21 cellular contexts compared by ENCODE assay signal in the genomic region with DNA sequence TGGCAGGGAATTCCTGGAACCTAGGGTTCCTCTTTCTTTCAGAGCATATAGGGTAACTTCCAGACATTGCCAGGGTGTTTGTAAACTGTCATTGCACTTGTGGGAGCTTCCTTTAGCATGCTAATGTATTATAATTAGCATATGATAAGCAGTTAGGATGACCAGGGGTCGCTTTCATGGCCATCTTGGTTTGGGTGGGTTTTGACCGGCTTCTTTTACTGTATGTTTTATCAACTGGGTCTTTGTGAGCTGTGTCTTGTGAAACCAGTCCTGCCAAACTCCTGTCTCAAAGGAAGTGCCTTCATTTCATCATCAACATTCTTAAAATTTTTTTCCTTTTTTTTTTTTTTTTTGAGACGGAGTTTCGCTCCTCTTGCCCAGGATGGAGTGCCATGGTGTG. TPM values are rescaled to one million over a fixed set of nuclear protein-coding genes. Genes with fewer than 3 reads are reported as not detected.
DNase-seq lines count a peak whose midpoint lies in the region; ATAC-seq, FAIRE-seq and TF ChIP-seq lines count a peak whose summit lies in the region.
"Had no signal": no experiment of that assay in that cellular context is flagged by ENCODE, and none has a peak within 500 bp of the region (broad histone marks: within the 10 kb centered on the region; RNA-seq: fewer than 3 reads in every experiment).

No MANE protein-coding gene starts in this region.

- WGBS in H1 (ENCODE audit: extremely low coverage in 1 of 2, insufficient coverage in 1 of 2, insufficient read length in 1 of 2, insufficient replicate concordance in 2 of 2, low coverage in 1 of 2, low lambda C conversion rate in 2 of 2, missing lambda C conversion rate in 1 of 2), 2 experiments: 54% methylated on average over 2 of the region's 4 CpGs; no CpG with 5 or more reads in 1 of the 2 experiments

- no peak overlapping the region for H2BK5ac ChIP-seq in H1 (ENCODE audit: low read depth, low read length)

- H3K27ac ChIP-seq in H1 (ENCODE audit: low read depth, low read length): no peak overlapping the region
- no peak overlapping the region for H3K27ac ChIP-seq in osteoblast (ENCODE audit: low read depth, low read length)

- DNase-seq in GM03348 (ENCODE audit: low spot score) (peak; percentile 41), NCI-H226 (peak; percentile 13), H1 (ENCODE audit: low read depth in 1 of 2, low spot score in 2 of 2) (no peak), osteoblast (ENCODE audit: insufficient read length, low spot score, missing footprints) (no peak), NCI-H1417 (lab: John Stamatoyannopoulos, UW) (no peak)
- no peak for DNase-seq in activated naive CD8-positive, alpha-beta T cell treated with anti-CD3 and anti-CD28 coated beads, Interleukin-2, amount 50 U/mL, for 24 hours
- DNase-seq: activated CD4-positive, alpha-beta T cell treated with anti-CD3 and anti-CD28 coated beads, Interleukin-2, amount 10 ng/mL, durations not matched to agents 24 days and 14 days; activated naive CD4-positive, alpha-beta T cell treated with Interleukin-2 at 50 U/mL for 16 hours; activated T-cell treated with anti-CD3 and anti-CD28 coated beads for 4 hours; BE2C; hypothalamus; KG1; NK-92 treated with Interleukin-12 subunit alpha and Interleukin-12 subunit beta, amount 100 ng/mL, for 24 hours; stimulated activated CD4-positive, alpha-beta T cell treated with anti-CD3 and anti-CD28 coated beads, Interleukin-2, amount 100 ng/mL, for 24 hours; substantia nigra; T-helper 9 cell had no signal

- no peaks in the 10 kb centered on the region for H3K9me3 Mint-ChIP-seq in activated naive CD8-positive, alpha-beta T cell treated with anti-CD3 and anti-CD28 coated beads, Interleukin-2, amount 50 U/mL, for 24 hours
- H3K9me3 Mint-ChIP-seq: activated CD4-positive, alpha-beta T cell treated with anti-CD3 and anti-CD28 coated beads, Interleukin-2, amount 10 ng/mL, durations not matched to agents 24 days and 14 days had no signal

- no peak overlapping the region for H3K14ac ChIP-seq in H1 (ENCODE audit: insufficient read length)

- no peaks in the 10 kb centered on the region for H3K27me3 Mint-ChIP-seq in activated naive CD8-positive, alpha-beta T cell treated with anti-CD3 and anti-CD28 coated beads, Interleukin-2, amount 50 U/mL, for 24 hours

- no peak overlapping the region for H3K23ac ChIP-seq in H1 (ENCODE audit: insufficient read length)

- TF ChIP-seq POLR2A in H1 (IDR thresholded peaks at IDR 0.05; ENCODE audit: control extremely low read depth in 1 of 2, low read depth in 2 of 2, low read length in 2 of 2): no peak

- no peak overlapping the region for H3K18ac ChIP-seq in H1 (ENCODE audit: extremely low read depth, low read length)

- H3K27me3 ChIP-seq in H1 (replicated peaks in 1 of 4; ENCODE audit: control insufficient read depth in 3 of 4, extremely low read depth in 1 of 4, insufficient read depth in 3 of 4, low read length in 3 of 4) (no peaks in the 10 kb centered on the region), osteoblast (ENCODE audit: insufficient read depth, low read length) (no peaks in the 10 kb centered on the region)
- H3K27me3 ChIP-seq: BE2C had no signal

- no peak overlapping the region for H2AK5ac ChIP-seq in H1 (ENCODE audit: low read depth, low read length)

- H2BK12ac ChIP-seq in H1 (ENCODE audit: low read depth, low read length): no peak overlapping the region; the same call in 1 of the 2 replicates

- TF ChIP-seq EP300 in H1 (IDR thresholded peaks at IDR 0.05; ENCODE audit: borderline replicate concordance in 1 of 2, low read depth in 2 of 2, low read length in 2 of 2): no peak

- H4K20me1 ChIP-seq in H1 (replicated peaks in 1 of 2; ENCODE audit: control insufficient read depth in 1 of 2, insufficient read depth in 2 of 2, low read length in 2 of 2) (no peaks in the 10 kb centered on the region), osteoblast (ENCODE audit: insufficient read depth, low read length) (no peaks in the 10 kb centered on the region)

- no peak overlapping the region for H4K8ac ChIP-seq in H1 (ENCODE audit: extremely low read depth, insufficient read depth, low read length)

- H3K36me3 Mint-ChIP-seq in activated naive CD8-positive, alpha-beta T cell treated with anti-CD3 and anti-CD28 coated beads, Interleukin-2, amount 50 U/mL, for 24 hours (ENCODE audit: low read depth): no peaks in the 10 kb centered on the region

- TF ChIP-seq RAD21 in H1 (IDR thresholded peaks at IDR 0.05 in 1 of 2, conservative IDR thresholded peaks at IDR 0.05 in 1 of 2; ENCODE audit: low read depth in 2 of 2, low read length in 2 of 2): no peak

- no peaks in the 10 kb centered on the region for H3K79me2 ChIP-seq in H1 (ENCODE audit: control insufficient read depth in 1 of 2, insufficient read depth in 2 of 2, low read length in 2 of 2)
- no peaks in the 10 kb centered on the region for H3K79me2 ChIP-seq in osteoblast (ENCODE audit: insufficient read depth, low read length)

- no peak overlapping the region for H2AFZ ChIP-seq in H1 (ENCODE audit: low read length)
- peak overlapping the region; percentile 58 for H2AFZ ChIP-seq in osteoblast (ENCODE audit: low read length)

- POLR2A ChIA-PET in H1 (lab: Charles Lee; ENCODE audit: partially characterized antibody): interaction anchor here (0.7 to 1.8 kb wide), 4 partner anchors 9 to 367 kb away, joined by 3 to 8 read pairs (median 5); no protein-coding TSS in a partner anchor

- no peak overlapping the region for H4K5ac ChIP-seq in H1 (ENCODE audit: insufficient read length, low read depth, low read length)

- 0 out of 4 replicates have a peak overlapping the region, but pooled peaks have one; percentile 26 to 28 for H3K4me2 ChIP-seq in H1 (ENCODE audit: insufficient read depth in 1 of 2, low read depth in 2 of 2, low read length in 2 of 2)
- peak overlapping the region; percentile 58 for H3K4me2 ChIP-seq in osteoblast (ENCODE audit: insufficient read depth, low read length)

- H3K36me3 ChIP-seq in H1 (ENCODE audit: control insufficient read depth in 2 of 4, insufficient read depth in 4 of 4, low read length in 3 of 4) (no peaks in the 10 kb centered on the region), osteoblast (ENCODE audit: insufficient read depth, low read length) (no peaks in the 10 kb centered on the region)
- H3K36me3 ChIP-seq: BE2C had no signal

- H3K4me1 ChIP-seq in H1 (replicated peaks in 1 of 4; ENCODE audit: control insufficient read depth in 3 of 4, insufficient read depth in 4 of 4, low read length in 3 of 4) (peaks cover 2 to 5% (median 3%) of the 10 kb centered on the region in 4 experiments; a peak in 4 of 7 replicates), osteoblast (ENCODE audit: insufficient read depth, low read length) (peaks cover 16% of the 10 kb centered on the region)
- H3K4me1 ChIP-seq: BE2C had no signal

- H3K4me3 ChIP-seq in H1 (ENCODE audit: extremely low read depth in 1 of 4, insufficient read depth in 2 of 4, low read depth in 3 of 4, low read length in 4 of 4) (no peak overlapping the region), osteoblast (ENCODE audit: insufficient read depth, low read length) (no peak overlapping the region)

- no peak overlapping the region for H3K4ac ChIP-seq in H1 (replicated peaks; ENCODE audit: insufficient read length, low read depth, low read length)

- TF ChIP-seq CTCF in H1 (IDR thresholded peaks at IDR 0.05; ENCODE audit: control extremely low read depth in 1 of 3, insufficient read depth in 1 of 3, low read depth in 1 of 3, low read length in 3 of 3) (no peak), osteoblast (IDR thresholded peaks at IDR 0.05; ENCODE audit: extremely low read depth, low read depth, low read length) (no peak)

- no peaks in the 10 kb centered on the region for H3K4me1 Mint-ChIP-seq in activated naive CD8-positive, alpha-beta T cell treated with anti-CD3 and anti-CD28 coated beads, Interleukin-2, amount 50 U/mL, for 24 hours

- no peak overlapping the region for H3K9ac ChIP-seq in H1 (replicated peaks in 1 of 4; ENCODE audit: extremely low read depth in 1 of 4, low read depth in 3 of 4, low read length in 3 of 4)

- H3K4me3 Mint-ChIP-seq in activated naive CD8-positive, alpha-beta T cell treated with anti-CD3 and anti-CD28 coated beads, Interleukin-2, amount 50 U/mL, for 24 hours: no peak overlapping the region
- H3K4me3 Mint-ChIP-seq: activated CD4-positive, alpha-beta T cell treated with anti-CD3 and anti-CD28 coated beads, Interleukin-2, amount 10 ng/mL, durations not matched to agents 24 days and 14 days had no signal

- CTCF ChIA-PET in H1 (lab: Charles Lee; ENCODE audit: partially characterized antibody): interaction anchor here (0.7 to 10.0 kb wide), 4 partner anchors 9 to 153 kb away, joined by 3 to 120 read pairs (median 4); no protein-coding TSS in a partner anchor

- no peak for ATAC-seq in GM19324 (IDR thresholded peaks at IDR 0.05; ENCODE audit: low FRiP score, unreplicated experiment)
- no peak for ATAC-seq in activated naive CD8-positive, alpha-beta T cell treated with anti-CD3 and anti-CD28 coated beads, Interleukin-2, amount 50 U/mL, for 24 hours
- ATAC-seq: Right ventricle myocardium inferior, sciatic nerve had no signal

- no peaks in the 10 kb centered on the region for H3K23me2 ChIP-seq in H1 (ENCODE audit: low read depth, low read length)

- H2BK20ac ChIP-seq in H1 (ENCODE audit: low read length): no peak overlapping the region

- H3K27ac Mint-ChIP-seq in activated naive CD8-positive, alpha-beta T cell treated with anti-CD3 and anti-CD28 coated beads, Interleukin-2, amount 50 U/mL, for 24 hours: no peak overlapping the region
- H3K27ac Mint-ChIP-seq: activated CD4-positive, alpha-beta T cell treated with anti-CD3 and anti-CD28 coated beads, Interleukin-2, amount 10 ng/mL, durations not matched to agents 24 days and 14 days had no signal

- no peak overlapping the region for H2BK120ac ChIP-seq in H1 (replicated peaks; ENCODE audit: low read depth, low read length)

- FAIRE-seq in H1 (lab: Jason Lieb, UNC): peak; percentile 39
- FAIRE-seq: bronchial epithelial cell, D721Med had no signal

- H3K56ac ChIP-seq in H1 (replicated peaks; ENCODE audit: insufficient read length, low read depth, low read length): no peak overlapping the region

- H3K79me1 ChIP-seq in H1 (ENCODE audit: low read depth, low read length): no peaks in the 10 kb centered on the region

- H3K9me3 ChIP-seq in H1 (ENCODE audit: insufficient read depth in 2 of 2, low read depth in 1 of 2, low read length in 1 of 2) (no peaks in the 10 kb centered on the region), osteoblast (ENCODE audit: low read depth, low read length) (no peaks in the 10 kb centered on the region)
- H3K9me3 ChIP-seq: BE2C had no signal

- no peak overlapping the region for H4K91ac ChIP-seq in H1 (replicated peaks; ENCODE audit: insufficient read length, low read length)

- no peak overlapping the region for H2BK15ac ChIP-seq in H1 (ENCODE audit: low read length)

RNA-seq across cellular contexts. Expression of gene MELK, which starts 11.9 kb away (rescaled TPM):
- 53.1 and 53.6 TPM in 2 replicates for total RNA-seq in H1 (2021; fragmentation: NEBNext Ultra II Directional; extraction: Animal tissue kit (Norgen Biotek cat#: 25700))
- 12.0 and 26.2 TPM in 2 replicates for polyA plus RNA-seq in H1 (2011; rRNA removed)
- 31.5 TPM for polyA plus RNA-seq in H1 (2011; cell fraction: cytosol; rRNA removed)
- polyA plus RNA-seq in H1 (2011; cell fraction: nucleus; rRNA removed): 11.8 TPM
- 28.4 to 44.4 TPM (median 35.7 TPM) in 4 replicates for polyA plus RNA-seq in H1 (2012, experiment 1 of 2)
- 6.6 TPM for polyA plus RNA-seq in H1 (2012, experiment 2 of 2)
- polyA plus RNA-seq in H1 (2013, experiment 1 of 2): 32.1 TPM
- 32.3 TPM for polyA plus RNA-seq in H1 (2013, experiment 2 of 2)
- 25.8 and 40.1 TPM in 2 replicates for polyA minus RNA-seq in H1 (2011; rRNA and poly(A)+ RNA removed)
- 38.9 TPM for polyA minus RNA-seq in H1 (2011; cell fraction: cytosol; rRNA and poly(A)+ RNA removed)
- 30.9 TPM for polyA minus RNA-seq in H1 (2011; cell fraction: nucleus; rRNA and poly(A)+ RNA removed)
- 8.3 and 9.4 TPM in 2 replicates for total RNA-seq in osteoblast

Comparison
In these comparisons a context has a peak if more than half of its experiments do, and no peak if none do; other contexts are left out.
1. DNase-seq: peak in GM03348 (single experiment) and NCI-H226 (single experiment); none in H1 (0 of 2), osteoblast (single experiment), NCI-H1417 (0 of 3) and activated naive CD8-positive, alpha-beta T cell treated with anti-CD3 and anti-CD28 coated beads, Interleukin-2, amount 50 U/mL, for 24 hours (single experiment).